ENCODE assay signal across 25 cellular contexts in genomic region chr20:63826753-63827152, GRCh38. TPM values are rescaled to one million over a fixed set of nuclear protein-coding genes. Genes with fewer than 3 reads are reported as not detected.
DNase-seq lines count a peak whose midpoint lies in the region; ATAC-seq, FAIRE-seq and TF ChIP-seq lines count a peak whose summit lies in the region.
"Had no signal": no experiment of that assay in that cellular context is flagged by ENCODE, and none has a peak within 500 bp of the region (broad histone marks: within the 10 kb centered on the region; RNA-seq: fewer than 3 reads in every experiment).

No MANE protein-coding gene starts in this region.

- peak overlapping the region; percentile 55 for H3K27ac Mint-ChIP-seq in astrocyte (ENCODE audit: unreplicated experiment)
- H3K27ac Mint-ChIP-seq: activated CD4-positive, alpha-beta T cell treated with anti-CD3 and anti-CD28 coated beads for 36 hours; brain; T-helper 17 cell had no signal

- no peaks in the 10 kb centered on the region for H3K9me3 ChIP-seq in astrocyte (ENCODE audit: insufficient read depth, low read depth, low read length)
- H3K9me3 ChIP-seq: BE2C, colonic mucosa, esophagus squamous epithelium, neutrophil had no signal

- no peak for ATAC-seq in GM19328 (IDR thresholded peaks at IDR 0.05; ENCODE audit: unreplicated experiment)
- no peak for ATAC-seq in GM21515 (IDR thresholded peaks at IDR 0.05; ENCODE audit: unreplicated experiment)
- ATAC-seq: T-helper 17 cell had no signal

- no peak for TF ChIP-seq CTCF in astrocyte (IDR thresholded peaks at IDR 0.05; ENCODE audit: insufficient read depth, low read depth, low read length)

- H3K4me1 Mint-ChIP-seq in astrocyte (ENCODE audit: low read depth, unreplicated experiment), result peaks cover 29% of the 10 kb centered on the region

- FAIRE-seq in HTR-8/SVneo (lab: Jason Lieb, UNC) (peak; percentile 26), astrocyte (lab: Jason Lieb, UNC) (no peak)

- H3K79me2 ChIP-seq in astrocyte (ENCODE audit: insufficient read depth, low read length), result peaks cover 25% of the 10 kb centered on the region

- no peaks in the 10 kb centered on the region for H3K27me3 Mint-ChIP-seq in astrocyte (ENCODE audit: low read depth, unreplicated experiment)

- H3K9ac ChIP-seq in astrocyte (ENCODE audit: low read length), result no peak overlapping the region

- peak overlapping the region; percentile 52 for H3K4me2 ChIP-seq in astrocyte (ENCODE audit: low read length)

- peaks cover 42% of the 10 kb centered on the region for H4K20me1 ChIP-seq in astrocyte (ENCODE audit: insufficient read depth, low read length)

- H3K27ac ChIP-seq in astrocyte (ENCODE audit: low read depth, low read length), result no peak overlapping the region
- H3K27ac ChIP-seq: colonic mucosa, esophagus squamous epithelium, neutrophil had no signal

- no peaks in the 10 kb centered on the region for H3K36me3 ChIP-seq in astrocyte (ENCODE audit: insufficient read depth, low read length)
- H3K36me3 ChIP-seq: BE2C, colonic mucosa, esophagus squamous epithelium, neutrophil had no signal

- peaks cover 19% of the 10 kb centered on the region for H3K27me3 ChIP-seq in astrocyte (ENCODE audit: insufficient read depth, low read length)

- no peaks in the 10 kb centered on the region for H3K36me3 Mint-ChIP-seq in astrocyte (ENCODE audit: low read depth, unreplicated experiment)

- H2AFZ ChIP-seq in astrocyte (ENCODE audit: low read depth, low read length), result no peak overlapping the region

- no peaks in the 10 kb centered on the region for H3K9me3 Mint-ChIP-seq in astrocyte (ENCODE audit: unreplicated experiment)
- H3K9me3 Mint-ChIP-seq: activated T-cell treated with anti-CD3 and anti-CD28 coated beads, Interleukin-2, amount 50 U/mL, for 4 hours; brain had no signal

- H3K4me1 ChIP-seq in astrocyte (ENCODE audit: insufficient read depth, low read length), result peaks cover 9% of the 10 kb centered on the region
- H3K4me1 ChIP-seq: BE2C, colonic mucosa had no signal

- no peak overlapping the region for H3K4me3 ChIP-seq in astrocyte (ENCODE audit: insufficient read depth, low read depth, low read length)
- H3K4me3 ChIP-seq: colonic mucosa, esophagus squamous epithelium had no signal

- no peak overlapping the region for H3K4me3 Mint-ChIP-seq in astrocyte (ENCODE audit: unreplicated experiment)
- H3K4me3 Mint-ChIP-seq: activated CD4-positive, alpha-beta T cell treated with anti-CD3 and anti-CD28 coated beads for 36 hours; activated T-cell treated with anti-CD3 and anti-CD28 coated beads, Interleukin-2, amount 50 U/mL, for 4 hours; T-helper 17 cell had no signal

- DNase-seq in A172 (ENCODE audit: low spot score) (peak; percentile 46), HTR-8/SVneo (ENCODE audit: insufficient read length, low spot score) (no peak), astrocyte (ENCODE audit: low read depth) (no peak), myocyte (ENCODE audit: low read depth) (peak; percentile 25), epidermal melanocyte (ENCODE audit: insufficient read length, low spot score) (no peak)
- DNase-seq in stimulated activated CD4-positive, alpha-beta T cell treated with anti-CD3 and anti-CD28 coated beads, Interleukin-1b, Interleukin-23, amount 100 ng/mL, for 48 hours, result no peak
- DNase-seq: activated T-cell treated with anti-CD3 and anti-CD28 coated beads, Interleukin-2, amount 50 U/mL, for 4 hours; BE2C; colonic mucosa; DMS53; esophagus squamous epithelium; GF-D8; KG1; NCI-H510A treated with DMSO at 0.1 percent for 48 hours; stimulated activated CD4-positive, alpha-beta T cell treated with anti-CD3 and anti-CD28 coated beads, Interleukin-4, amount 100 ng/mL, for 4 hours; stimulated activated naive CD4-positive, alpha-beta T cell; T-helper 17 cell had no signal

RNA-seq across cellular contexts. Expression of gene ZBTB46, which starts 4.3 kb away (rescaled TPM):
- 6.8 and 10.3 TPM in 2 replicates for total RNA-seq in A172 (2014; rRNA removed; shearing (Covaris generic))
- total RNA-seq in astrocyte, result 12.9 and 13.9 TPM in 2 replicates
- 19.6 and 20.9 TPM in 2 replicates for total RNA-seq in myocyte
- polyA plus RNA-seq in myocyte (2012), result 9.0 TPM

RNA-seq across cellular contexts. Expression of gene ABHD16B, which starts 34.5 kb away (rescaled TPM):
- not detected in 2 replicates for total RNA-seq in A172 (2014; rRNA removed; shearing (Covaris generic))
- total RNA-seq in astrocyte, result not detected in 2 replicates
- total RNA-seq in myocyte, result not detected in 2 replicates
- polyA plus RNA-seq in myocyte (2012), result not detected
- total RNA-seq: activated T-cell treated with anti-CD3 and anti-CD28 coated beads, Interleukin-2, amount 50 U/mL, for 4 hours; colonic mucosa; esophagus squamous epithelium; kidney epithelial cell; lung microvascular endothelial cell; renal cortical epithelial cell; T-helper 17 cell had no signal

RNA-seq across cellular contexts. Expression of gene TPD52L2, which starts 38.3 kb away (rescaled TPM):
- total RNA-seq in A172 (2014; rRNA removed; shearing (Covaris generic)), result 149 and 174 TPM in 2 replicates
- total RNA-seq in astrocyte (145 TPM in 2 replicates), myocyte (94.4 and 99.0 TPM in 2 replicates)
- polyA plus RNA-seq in myocyte (2012), result 118 TPM

Comparison
In these comparisons a context has a peak if more than half of its experiments do, and no peak if none do; other contexts are left out.
1. DNase-seq: peak in A172 (single experiment) and myocyte (single experiment); none in HTR-8/SVneo (single experiment), astrocyte (single experiment), epidermal melanocyte (single experiment) and stimulated activated CD4-positive, alpha-beta T cell treated with anti-CD3 and anti-CD28 coated beads, Interleukin-1b, Interleukin-23, amount 100 ng/mL, for 48 hours (single experiment).